14 cellular contexts compared by ENCODE assay signal in genomic region chr1:205521646-205522150, GRCh38. TPM values are rescaled to one million over a fixed set of nuclear protein-coding genes. Genes with fewer than 3 reads are reported as not detected.
A peak's percentile ranks its signal among the peaks of the same experiment; 100 is the strongest.
DNase-seq lines count a peak whose midpoint lies in the region; TF ChIP-seq lines count a peak whose summit lies in the region.
"Had no signal": no experiment of that assay in that cellular context is flagged by ENCODE, and none has a peak within 500 bp of the region (broad histone marks: within the 10 kb centered on the region; RNA-seq: fewer than 3 reads in every experiment).

No MANE protein-coding gene starts in this region.

- CTCF ChIA-PET in RWPE1 (lab: Yijun Ruan, JAX) = interaction anchor here (1.3 to 11.5 kb wide), 4 partner anchors 12 to 136 kb away, joined by 4 to 326 read pairs (median 42); no protein-coding TSS in a partner anchor

- peak overlapping the region; percentile 17 for H3K27ac Mint-ChIP-seq in glutamatergic neuron (ENCODE audit: unreplicated experiment)

- peaks cover 18 to 33% (median 26%) of the 10 kb centered on the region in 4 donors for H3K4me1 ChIP-seq in transverse colon

- no peaks in the 10 kb centered on the region for H3K36me3 ChIP-seq in transverse colon
- H3K36me3 ChIP-seq: HAP-1 had no signal

- no peak for TF ChIP-seq POLR2A in transverse colon (IDR thresholded peaks at IDR 0.05)

- H3K9me3 Mint-ChIP-seq in glutamatergic neuron (ENCODE audit: unreplicated experiment) = peaks cover 5% of the 10 kb centered on the region

- peak overlapping the region; percentile 12 for H3K27ac ChIP-seq in RWPE1
- peak overlapping the region; percentile 96 for H3K27ac ChIP-seq in substantia nigra (ENCODE audit: low read depth, low read length, poor library complexity, severe bottlenecking)
- no peak overlapping the region for H3K27ac ChIP-seq in transverse colon
- H3K27ac ChIP-seq: C4-2B had no signal

- 84% methylated on average over 8 of the region's 8 CpGs; no CpG with 5 or more reads in 1 of the 2 donors for WGBS in transverse colon (ENCODE audit: low coverage in 1 of 2), 2 donors

- peaks cover 6% of the 10 kb centered on the region for H3K27me3 Mint-ChIP-seq in glutamatergic neuron (ENCODE audit: unreplicated experiment)

- H3K4me3 Mint-ChIP-seq in glutamatergic neuron (ENCODE audit: unreplicated experiment) = no peak overlapping the region

- no peak overlapping the region for H3K4me3 ChIP-seq in transverse colon
- H3K4me3 ChIP-seq: HAP-1 had no signal

- no peaks in the 10 kb centered on the region for H3K9me3 ChIP-seq in transverse colon
- H3K9me3 ChIP-seq: HAP-1 had no signal

- no peaks in the 10 kb centered on the region for H3K27me3 ChIP-seq in transverse colon

- DNase-seq in NCI-H82 (lab: John Stamatoyannopoulos, UW) = peak; percentile 81
- DNase-seq in NCI-H82 treated with DMSO at 0.1 percent for 48 hours (lab: John Stamatoyannopoulos, UW; ENCODE audit: unreplicated experiment) = no peak
- no peak for DNase-seq in RWPE1 (ENCODE audit: low spot score)
- no peak for DNase-seq in glutamatergic neuron
- DNase-seq in substantia nigra (lab: John Stamatoyannopoulos, UW) = peak in 3 of 49 donors; percentile 20 to 30 (median 26)
- no peak for DNase-seq in GM13976 (ENCODE audit: low spot score)
- no peak for DNase-seq in transverse colon
- no peak for DNase-seq in glomerular visceral epithelial cell (ENCODE audit: extremely low spot score)
- DNase-seq: NCI-H1105 treated with DMSO at 0.1 percent for 48 hours, NCI-H187 treated with DMSO at 0.1 percent for 48 hours, NCI-H446, NCI-H774 had no signal

- no peak for TF ChIP-seq CTCF in RWPE1 (conservative IDR thresholded peaks at IDR 0.05; ENCODE audit: low read depth)
- no peak for TF ChIP-seq CTCF in glutamatergic neuron (IDR thresholded peaks at IDR 0.05; ENCODE audit: partially characterized antibody, unreplicated experiment)
- TF ChIP-seq CTCF in GM13976 (IDR thresholded peaks at IDR 0.05; ENCODE audit: borderline replicate concordance, control extremely low read depth, extremely low read depth, insufficient read depth, missing control alignments) = no peak
- TF ChIP-seq CTCF in transverse colon (IDR thresholded peaks at IDR 0.05) = no peak

- no peaks in the 10 kb centered on the region for H3K36me3 Mint-ChIP-seq in glutamatergic neuron (ENCODE audit: unreplicated experiment)

- no peak for TF ChIP-seq EP300 in transverse colon (IDR thresholded peaks at IDR 0.05; ENCODE audit: low read depth)

- POLR2A ChIA-PET in RWPE1 (lab: Yijun Ruan, JAX; ENCODE audit: low non-redundant PET) = no interaction called here

- intact Hi-C loops in transverse colon (cut with DNase I; ENCODE audit: low total_unique reads) = no loop called here

- in situ Hi-C loops in GM13976 (cut with MboI; ENCODE audit: low sequenced_read_pairs, unreplicated experiment) = loop anchor here (10.0 kb wide), 1 partner anchor 123 kb away; no protein-coding TSS in a partner anchor
- in situ Hi-C loops in transverse colon (cut with MboI; ENCODE audit: low pct_ligation_motif_present in 1 of 4, low pct_unique_long_range_greater_than_20kb in 1 of 4, low sequenced_read_pairs in 3 of 4) = loop anchor here in 2 of 4 donors (5.0 to 10.0 kb wide), 3 partner anchors 34 to 133 kb away; no protein-coding TSS in a partner anchor

- peaks cover 25% of the 10 kb centered on the region for H3K4me1 Mint-ChIP-seq in glutamatergic neuron (ENCODE audit: low read depth, unreplicated experiment)

RNA-seq across cellular contexts. Expression of gene CDK18, which starts 17.2 kb away (rescaled TPM):
- 1.7 TPM for total RNA-seq in glutamatergic neuron (ENCODE audit: unreplicated experiment)
- 100 to 1,000 TPM in 1 of 4 donors, 10 to 100 TPM in 3; 28.8 to 112 (median 33.5) TPM for total RNA-seq in transverse colon

Comparison
In these comparisons a context has a peak if more than half of its experiments do, and no peak if none do; other contexts are left out.
1. H3K27ac ChIP-seq: peak in RWPE1 (single experiment) and substantia nigra (single experiment); none in transverse colon (0 of 4).
2. RNA of gene CDK18, which starts 17.2 kb away (total RNA-seq): 28.8 to 112 TPM in transverse colon; 1.7 TPM in glutamatergic neuron (single experiment); every median in the first group is over 10 times any median in the second.